ENCODE assay signal across 1 cellular context in genomic region chrY:7806592-7807510, GRCh38.
TF ChIP-seq lines count a peak whose summit lies in the region.

No MANE protein-coding gene starts in this region.

TF ChIP-seq in SK-N-SH, 30 proteins besides CTCF, POLR2A, EP300 and RAD21 (continued from another document):
- TF ChIP-seq, protein P1, sequence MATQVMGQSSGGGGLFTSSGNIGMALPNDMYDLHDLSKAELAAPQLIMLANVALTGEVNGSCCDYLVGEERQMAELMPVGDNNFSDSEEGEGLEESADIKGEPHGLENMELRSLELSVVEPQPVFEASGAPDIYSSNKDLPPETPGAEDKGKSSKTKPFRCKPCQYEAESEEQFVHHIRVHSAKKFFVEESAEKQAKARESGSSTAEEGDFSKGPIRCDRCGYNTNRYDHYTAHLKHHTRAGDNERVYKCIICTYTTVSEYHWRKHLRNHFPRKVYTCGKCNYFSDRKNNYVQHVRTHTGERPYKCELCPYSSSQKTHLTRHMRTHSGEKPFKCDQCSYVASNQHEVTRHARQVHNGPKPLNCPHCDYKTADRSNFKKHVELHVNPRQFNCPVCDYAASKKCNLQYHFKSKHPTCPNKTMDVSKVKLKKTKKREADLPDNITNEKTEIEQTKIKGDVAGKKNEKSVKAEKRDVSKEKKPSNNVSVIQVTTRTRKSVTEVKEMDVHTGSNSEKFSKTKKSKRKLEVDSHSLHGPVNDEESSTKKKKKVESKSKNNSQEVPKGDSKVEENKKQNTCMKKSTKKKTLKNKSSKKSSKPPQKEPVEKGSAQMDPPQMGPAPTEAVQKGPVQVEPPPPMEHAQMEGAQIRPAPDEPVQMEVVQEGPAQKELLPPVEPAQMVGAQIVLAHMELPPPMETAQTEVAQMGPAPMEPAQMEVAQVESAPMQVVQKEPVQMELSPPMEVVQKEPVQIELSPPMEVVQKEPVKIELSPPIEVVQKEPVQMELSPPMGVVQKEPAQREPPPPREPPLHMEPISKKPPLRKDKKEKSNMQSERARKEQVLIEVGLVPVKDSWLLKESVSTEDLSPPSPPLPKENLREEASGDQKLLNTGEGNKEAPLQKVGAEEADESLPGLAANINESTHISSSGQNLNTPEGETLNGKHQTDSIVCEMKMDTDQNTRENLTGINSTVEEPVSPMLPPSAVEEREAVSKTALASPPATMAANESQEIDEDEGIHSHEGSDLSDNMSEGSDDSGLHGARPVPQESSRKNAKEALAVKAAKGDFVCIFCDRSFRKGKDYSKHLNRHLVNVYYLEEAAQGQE (IDR thresholded peaks at IDR 0.05; ENCODE audit: low read depth, low read length): no peak
- TF ChIP-seq RFX5 (IDR thresholded peaks at IDR 0.05; ENCODE audit: low read length) (no peak), SMC3 (IDR thresholded peaks at IDR 0.05; ENCODE audit: low read depth, low read length) (no peak), CHD2 (IDR thresholded peaks at IDR 0.05; ENCODE audit: low read length, partially characterized antibody) (no peak), FOXM1 (IDR thresholded peaks at IDR 0.05; ENCODE audit: low read depth) (no peak), MXI1 (IDR thresholded peaks at IDR 0.05; ENCODE audit: low read depth, low read length) (no peak), USF2 (IDR thresholded peaks at IDR 0.05; ENCODE audit: borderline replicate concordance, low read depth, low read length) (no peak), TCF12 (IDR thresholded peaks at IDR 0.05) (no peak)
